Comparison of ENCODE assay signal across 11 cellular contexts in genomic region chr17:75684924-75685323, GRCh38. TPM values are rescaled to one million over a fixed set of nuclear protein-coding genes. Genes with fewer than 3 reads are reported as not detected.
DNase-seq lines count a peak whose midpoint lies in the region; ATAC-seq, FAIRE-seq and TF ChIP-seq lines count a peak whose summit lies in the region.
"Had no signal": no experiment of that assay in that cellular context is flagged by ENCODE, and none has a peak within 500 bp of the region (broad histone marks: within the 10 kb centered on the region; RNA-seq: fewer than 3 reads in every experiment).

No MANE protein-coding gene starts in this region.

- H3K4me1 Mint-ChIP-seq in CD4-positive, alpha-beta memory T cell = peaks cover 32 to 68% (median 45%) of the 10 kb centered on the region in 4 donors
- H3K4me1 Mint-ChIP-seq in activated CD8-positive, alpha-beta T cell treated with anti-CD3 and anti-CD28 coated beads, Interleukin-2, amount 10 ng/mL, durations not matched to agents 7 days and 5 days (ENCODE audit: low read depth) = peaks cover 40% of the 10 kb centered on the region

- FAIRE-seq in bronchial epithelial cell (lab: Jason Lieb, UNC) = no peak

- peaks cover 16% of the 10 kb centered on the region for H3K79me1 ChIP-seq in mesenchymal stem cell (replicated peaks; ENCODE audit: low read length, poor library complexity, severe bottlenecking)

- DNase-seq in LHCN-M2 (ENCODE audit: low read depth) (peak; percentile 75), bronchial epithelial cell (ENCODE audit: low read depth) (peak; percentile 93), mesenchymal stem cell (no peak), NCI-H2107 treated with DMSO at 0.1 percent for 48 hours (lab: John Stamatoyannopoulos, UW; ENCODE audit: unreplicated experiment) (no peak), GF-D8 (lab: John Stamatoyannopoulos, UW) (no peak)
- no peak for DNase-seq in CD4-positive, alpha-beta memory T cell
- no peak for DNase-seq in activated CD8-positive, alpha-beta T cell treated with anti-CD3 and anti-CD28 coated beads, Interleukin-2, amount 10 ng/mL, durations not matched to agents 7 days and 5 days
- DNase-seq: effector CD8-positive, alpha-beta T cell; stimulated activated CD4-positive, alpha-beta T cell treated with anti-CD3 and anti-CD28 coated beads, Interleukin-4, amount 100 ng/mL, for 4 hours; T-helper 1 cell had no signal

- no peaks in the 10 kb centered on the region for H3K27me3 Mint-ChIP-seq in CD4-positive, alpha-beta memory T cell
- H3K27me3 Mint-ChIP-seq in activated CD8-positive, alpha-beta T cell treated with anti-CD3 and anti-CD28 coated beads, Interleukin-2, amount 10 ng/mL, durations not matched to agents 7 days and 5 days (ENCODE audit: low read depth) = no peaks in the 10 kb centered on the region

- H4K8ac ChIP-seq in mesenchymal stem cell (ENCODE audit: low read length) = no peak overlapping the region

- H3K36me3 Mint-ChIP-seq in CD4-positive, alpha-beta memory T cell = peaks cover 12 to 50% of the 10 kb centered on the region in 2 donors
- peaks cover 25% of the 10 kb centered on the region for H3K36me3 Mint-ChIP-seq in activated CD8-positive, alpha-beta T cell treated with anti-CD3 and anti-CD28 coated beads, Interleukin-2, amount 10 ng/mL, durations not matched to agents 7 days and 5 days (ENCODE audit: low read depth)

- no peak overlapping the region for H3K4ac ChIP-seq in mesenchymal stem cell (ENCODE audit: low read depth in 1 of 2, low read length in 2 of 2)

- no peaks in the 10 kb centered on the region for H3K9me3 Mint-ChIP-seq in CD4-positive, alpha-beta memory T cell
- no peaks in the 10 kb centered on the region for H3K9me3 Mint-ChIP-seq in activated CD8-positive, alpha-beta T cell treated with anti-CD3 and anti-CD28 coated beads, Interleukin-2, amount 10 ng/mL, durations not matched to agents 7 days and 5 days (ENCODE audit: insufficient read depth)

- H3K4me3 Mint-ChIP-seq in CD4-positive, alpha-beta memory T cell = no peak overlapping the region
- H3K4me3 Mint-ChIP-seq in activated CD8-positive, alpha-beta T cell treated with anti-CD3 and anti-CD28 coated beads, Interleukin-2, amount 10 ng/mL, durations not matched to agents 7 days and 5 days = no peak overlapping the region

- POLR2A ChIA-PET in CD4-positive, alpha-beta memory T cell (lab: Charles Lee; ENCODE audit: partially characterized antibody) = no interaction called here
- POLR2A ChIA-PET in activated CD8-positive, alpha-beta T cell treated with anti-CD3 and anti-CD28 coated beads, Interleukin-2, amount 10 ng/mL, durations not matched to agents 7 days and 5 days (lab: Charles Lee) = interaction anchor here (1.7 kb wide), 1 partner anchor 18 kb away, joined by 6 read pairs; the partner anchor contains the start of genes RECQL5 and SAP30BP

- intact Hi-C loops in CD4-positive, alpha-beta memory T cell (cut with micrococcal nuclease) = no loop called here

- ATAC-seq in activated CD8-positive, alpha-beta T cell treated with anti-CD3 and anti-CD28 coated beads, Interleukin-2, amount 10 ng/mL, durations not matched to agents 7 days and 5 days = no peak

- peak overlapping the region; percentile 20 for H2BK5ac ChIP-seq in mesenchymal stem cell (ENCODE audit: low read depth, low read length, poor library complexity, severe bottlenecking)

- no peak overlapping the region for H3K27ac Mint-ChIP-seq in CD4-positive, alpha-beta memory T cell
- no peak overlapping the region for H3K27ac Mint-ChIP-seq in activated CD8-positive, alpha-beta T cell treated with anti-CD3 and anti-CD28 coated beads, Interleukin-2, amount 10 ng/mL, durations not matched to agents 7 days and 5 days

- no peak overlapping the region for H3K18ac ChIP-seq in mesenchymal stem cell (ENCODE audit: low read depth in 1 of 2, low read length in 2 of 2)

- CTCF ChIA-PET in CD4-positive, alpha-beta memory T cell (lab: Charles Lee; ENCODE audit: partially characterized antibody) = interaction anchor here (1.1 to 2.8 kb wide), 2 partner anchors 10 to 52 kb away, joined by 3 to 12 read pairs; partner anchors contain the start of gene SMIM5
- CTCF ChIA-PET in activated CD8-positive, alpha-beta T cell treated with anti-CD3 and anti-CD28 coated beads, Interleukin-2, amount 10 ng/mL, durations not matched to agents 7 days and 5 days (lab: Charles Lee) = interaction anchor here (1.1 to 9.0 kb wide), 3 partner anchors 10 to 64 kb away, joined by 5 to 120 read pairs (median 16); no protein-coding TSS in a partner anchor

- no peak overlapping the region for H2BK15ac ChIP-seq in mesenchymal stem cell (ENCODE audit: low read depth, poor library complexity, severe bottlenecking)

- peaks cover 36% of the 10 kb centered on the region for H3K4me1 ChIP-seq in mesenchymal stem cell (ENCODE audit: control insufficient read depth, insufficient read depth, low read depth, low read length)
- H3K4me1 ChIP-seq in thymus (ENCODE audit: control insufficient read depth, insufficient read depth, low read length) = peaks cover 30% of the 10 kb centered on the region
- H3K4me1 ChIP-seq in CD4-positive, alpha-beta memory T cell (ENCODE audit: insufficient read depth, low read length) = peaks cover 20% of the 10 kb centered on the region

- H2AFZ ChIP-seq in mesenchymal stem cell (ENCODE audit: low read depth, low read length) = no peak overlapping the region

- H3K9me3 ChIP-seq in mesenchymal stem cell (ENCODE audit: control insufficient read depth, low read length) (no peaks in the 10 kb centered on the region), thymus (ENCODE audit: control insufficient read depth) (no peaks in the 10 kb centered on the region)
- H3K9me3 ChIP-seq in CD4-positive, alpha-beta memory T cell (ENCODE audit: control insufficient read depth in 1 of 2, low read length in 2 of 2) = no peaks in the 10 kb centered on the region

- no peak for TF ChIP-seq CTCF in bronchial epithelial cell (IDR thresholded peaks at IDR 0.05; ENCODE audit: insufficient read depth, low read length, severe bottlenecking)

- no peaks in the 10 kb centered on the region for H3K27me3 ChIP-seq in bronchial epithelial cell (ENCODE audit: control insufficient read depth, insufficient read depth, low read length)
- H3K27me3 ChIP-seq in mesenchymal stem cell (ENCODE audit: control insufficient read depth in 1 of 2, insufficient read depth in 1 of 2, low read length in 2 of 2) = no peaks in the 10 kb centered on the region
- H3K27me3 ChIP-seq in thymus (ENCODE audit: control insufficient read depth, insufficient read depth) = no peaks in the 10 kb centered on the region
- no peaks in the 10 kb centered on the region for H3K27me3 ChIP-seq in CD4-positive, alpha-beta memory T cell (ENCODE audit: insufficient read depth, low read length)

- no peak overlapping the region for H4K91ac ChIP-seq in mesenchymal stem cell (ENCODE audit: low read length)

- H3K23ac ChIP-seq in mesenchymal stem cell (ENCODE audit: low read length in 2 of 2) = no peak overlapping the region

- no peak overlapping the region for H3K14ac ChIP-seq in mesenchymal stem cell (ENCODE audit: low read length in 2 of 2)

- H3K4me2 ChIP-seq in mesenchymal stem cell (ENCODE audit: low read length, poor library complexity, severe bottlenecking) = no peak overlapping the region

- H3K36me3 ChIP-seq in bronchial epithelial cell (ENCODE audit: control insufficient read depth, insufficient read depth, low read length) (no peaks in the 10 kb centered on the region), mesenchymal stem cell (ENCODE audit: control insufficient read depth in 1 of 2, insufficient read depth in 2 of 2, low read depth in 1 of 2, low read length in 2 of 2) (peaks cover 20 to 38% of the 10 kb centered on the region in 2 experiments), thymus (ENCODE audit: control insufficient read depth, insufficient read depth) (peaks cover 17% of the 10 kb centered on the region)
- H3K36me3 ChIP-seq in CD4-positive, alpha-beta memory T cell (ENCODE audit: insufficient read depth, low read length) = peaks cover 22% of the 10 kb centered on the region

- no peak overlapping the region for H3K9ac ChIP-seq in mesenchymal stem cell (ENCODE audit: low read length)

- no peak overlapping the region for H3K4me3 ChIP-seq in bronchial epithelial cell (ENCODE audit: low read depth, low read length)
- H3K4me3 ChIP-seq in mesenchymal stem cell (ENCODE audit: insufficient read depth in 1 of 2, low read depth in 1 of 2, low read length in 2 of 2) = no peak overlapping the region
- H3K4me3 ChIP-seq in thymus (ENCODE audit: low read length) = no peak overlapping the region
- H3K4me3 ChIP-seq in CD4-positive, alpha-beta memory T cell (ENCODE audit: low read length in 2 of 2) = no peak overlapping the region

- no peak overlapping the region for H2BK12ac ChIP-seq in mesenchymal stem cell (ENCODE audit: low read length in 2 of 2)

- H2BK120ac ChIP-seq in mesenchymal stem cell (ENCODE audit: low read depth, low read length) = no peak overlapping the region

- 95% methylated on average over 7 of the region's 7 CpGs for WGBS in mesenchymal stem cell
- WGBS in thymus = 91% methylated on average over 7 of the region's 7 CpGs

- peak overlapping the region; percentile 94 for H2AK5ac ChIP-seq in mesenchymal stem cell (ENCODE audit: low read length, severe bottlenecking)

- H3K27ac ChIP-seq in mesenchymal stem cell (ENCODE audit: low read length, poor library complexity, severe bottlenecking) (peak overlapping the region; percentile 76), thymus (ENCODE audit: low read depth) (peak overlapping the region; percentile 37)
- no peak overlapping the region for H3K27ac ChIP-seq in CD4-positive, alpha-beta memory T cell (ENCODE audit: low read depth, low read length)

RNA-seq across cellular contexts. Expression of gene SAP30BP, which starts 17.8 kb away (rescaled TPM):
- 58.4 and 63.3 TPM in 2 replicates for total RNA-seq in LHCN-M2 (2014; rRNA removed)
- polyA plus RNA-seq in LHCN-M2 (2012) = 83.4 TPM
- 58.4 and 65.0 TPM in 2 replicates for total RNA-seq in bronchial epithelial cell
- 68.5 TPM for polyA plus RNA-seq in mesenchymal stem cell (2013, experiment 1 of 2)
- 71.8 TPM for polyA plus RNA-seq in mesenchymal stem cell (2013, experiment 2 of 2)
- 72.4 TPM for polyA plus RNA-seq in thymus
- total RNA-seq in CD4-positive, alpha-beta memory T cell = 100 to 1,000 TPM; 115 to 119 TPM
- polyA plus RNA-seq in CD4-positive, alpha-beta memory T cell = 10 to 100 TPM; 69.9 to 80.4 TPM
- total RNA-seq in activated CD8-positive, alpha-beta T cell treated with anti-CD3 and anti-CD28 coated beads, Interleukin-2, amount 10 ng/mL, durations not matched to agents 7 days and 5 days = 10 to 100 TPM; 88.7 to 93.7 TPM

RNA-seq across cellular contexts. Expression of gene RECQL5, which starts 18.0 kb away (rescaled TPM):
- total RNA-seq in LHCN-M2 (2014; rRNA removed) (14.5 and 31.3 TPM in 2 replicates), bronchial epithelial cell (11.6 and 28.9 TPM in 2 replicates)
- 11.7 TPM for polyA plus RNA-seq in LHCN-M2 (2012)
- polyA plus RNA-seq in mesenchymal stem cell (2013, experiment 1 of 2) = 9.8 TPM
- polyA plus RNA-seq in mesenchymal stem cell (2013, experiment 2 of 2) = 9.5 TPM
- polyA plus RNA-seq in thymus = 51.8 TPM
- total RNA-seq in CD4-positive, alpha-beta memory T cell = 10 to 100 TPM; 58.3 to 59.1 TPM
- 10 to 100 TPM in 1 of 2 donors, 1 to 10 TPM in 1; 6.4 to 16.7 TPM for polyA plus RNA-seq in CD4-positive, alpha-beta memory T cell
- total RNA-seq in activated CD8-positive, alpha-beta T cell treated with anti-CD3 and anti-CD28 coated beads, Interleukin-2, amount 10 ng/mL, durations not matched to agents 7 days and 5 days = 10 to 100 TPM; 37.6 to 43.9 TPM

RNA-seq across cellular contexts. Expression of gene ITGB4, which starts 36.3 kb away (rescaled TPM):
- 0.17 and 5.5 TPM in 2 replicates for total RNA-seq in LHCN-M2 (2014; rRNA removed)
- 2.7 TPM for polyA plus RNA-seq in LHCN-M2 (2012)
- total RNA-seq in bronchial epithelial cell = 297 and 565 TPM in 2 replicates
- polyA plus RNA-seq in mesenchymal stem cell (2013, experiment 1 of 2) = 1.3 TPM
- polyA plus RNA-seq in mesenchymal stem cell (2013, experiment 2 of 2) = 1.0 TPM
- polyA plus RNA-seq in thymus = 79.0 TPM
- 1 to 10 TPM in 1 of 2 experiments, under 1 TPM in 1; 0.67 to 1.2 TPM for total RNA-seq in CD4-positive, alpha-beta memory T cell
- under 1 TPM; 0.25 to 0.91 TPM for polyA plus RNA-seq in CD4-positive, alpha-beta memory T cell
- 1 to 10 TPM in 1 of 2 experiments, under 1 TPM in 1; 0.89 to 2.0 TPM for total RNA-seq in activated CD8-positive, alpha-beta T cell treated with anti-CD3 and anti-CD28 coated beads, Interleukin-2, amount 10 ng/mL, durations not matched to agents 7 days and 5 days

RNA-seq across cellular contexts. Expression of gene SMIM5, which starts 51.7 kb away (rescaled TPM):
- total RNA-seq in LHCN-M2 (2014; rRNA removed) (0.17 and 0.90 TPM in 2 replicates), bronchial epithelial cell (3.9 and 7.4 TPM in 2 replicates)
- 0.26 TPM for polyA plus RNA-seq in LHCN-M2 (2012)
- 0.08 TPM for polyA plus RNA-seq in mesenchymal stem cell (2013, experiment 1 of 2)
- 0.04 TPM for polyA plus RNA-seq in mesenchymal stem cell (2013, experiment 2 of 2)
- 7.3 TPM for polyA plus RNA-seq in thymus
- not detected for total RNA-seq in CD4-positive, alpha-beta memory T cell
- polyA plus RNA-seq in CD4-positive, alpha-beta memory T cell = not detected
- under 1 TPM in 1 of 2 experiments, not detected in 1; 0.31 TPM for total RNA-seq in activated CD8-positive, alpha-beta T cell treated with anti-CD3 and anti-CD28 coated beads, Interleukin-2, amount 10 ng/mL, durations not matched to agents 7 days and 5 days

Comparison
In these comparisons a context has a peak if more than half of its experiments do, and no peak if none do; other contexts are left out.
1. DNase-seq: peak in LHCN-M2 (single experiment) and bronchial epithelial cell (single experiment); none in mesenchymal stem cell (single experiment), NCI-H2107 treated with DMSO at 0.1 percent for 48 hours (single experiment), CD4-positive, alpha-beta memory T cell (0 of 5), GF-D8 (single experiment) and activated CD8-positive, alpha-beta T cell treated with anti-CD3 and anti-CD28 coated beads, Interleukin-2, amount 10 ng/mL, durations not matched to agents 7 days and 5 days (single experiment).
2. RNA of gene ITGB4, which starts 36.3 kb away (total RNA-seq): 297 to 565 TPM in bronchial epithelial cell; 0.89 to 2.0 TPM in activated CD8-positive, alpha-beta T cell treated with anti-CD3 and anti-CD28 coated beads, Interleukin-2, amount 10 ng/mL, durations not matched to agents 7 days and 5 days, 0.67 to 1.2 TPM in CD4-positive, alpha-beta memory T cell and 0.17 to 5.5 TPM in LHCN-M2; every median in the first group is over 10 times any median in the second.